ENCODE assay signal across 2 cellular contexts in the genomic region with DNA sequence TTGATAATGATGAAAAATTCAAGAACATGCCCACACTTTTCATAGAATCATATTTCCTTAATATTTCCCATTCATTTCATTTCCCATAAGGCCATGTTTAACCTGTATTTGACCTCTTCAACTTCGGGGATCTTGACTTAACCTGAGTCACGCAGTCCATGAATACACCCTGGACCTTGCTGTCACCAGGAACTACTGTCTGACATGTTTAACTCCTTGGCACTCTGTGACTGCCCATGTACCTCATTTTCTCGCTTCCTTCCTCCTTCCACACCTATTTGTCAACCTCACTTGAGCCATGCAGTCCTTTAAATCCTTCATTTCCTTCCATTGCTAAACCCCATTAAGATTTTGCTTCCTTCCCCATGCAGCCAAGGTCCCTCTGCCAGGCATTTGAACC.
TF ChIP-seq lines count a peak whose summit lies in the region.

No MANE protein-coding gene starts in this region.

TF ChIP-seq in liver, 16 proteins besides CTCF, POLR2A, EP300 and RAD21:
- no peak for TF ChIP-seq NR2F2 (IDR thresholded peaks at IDR 0.05)

TF ChIP-seq in HepG2, 621 proteins besides CTCF, POLR2A, EP300 and RAD21:
- TF ChIP-seq KLF12 (CRISPR knock-in tag; IDR thresholded peaks at IDR 0.05; ENCODE audit: borderline replicate concordance) (no peak), NR2F2 (IDR thresholded peaks at IDR 0.05; ENCODE audit: borderline replicate concordance, low read depth) (no peak), MAF1 (CRISPR knock-in tag; IDR thresholded peaks at IDR 0.05; ENCODE audit: borderline replicate concordance) (no peak), ASH2L (IDR thresholded peaks at IDR 0.05; ENCODE audit: insufficient read length, low read depth, low read length) (no peak), HNRNPL (IDR thresholded peaks at IDR 0.05; ENCODE audit: low read depth, low read length) (no peak), CBX2 (IDR thresholded peaks at IDR 0.05; ENCODE audit: low read depth, low read length) (no peak), CBX2 (CRISPR knock-in tag; IDR thresholded peaks at IDR 0.05; ENCODE audit: low read depth) (no peak), NR1H2 (CRISPR knock-in tag; IDR thresholded peaks at IDR 0.05; ENCODE audit: borderline replicate concordance, low read depth) (no peak), MTA1 (CRISPR knock-in tag; IDR thresholded peaks at IDR 0.05; ENCODE audit: borderline replicate concordance) (no peak), SP4 (CRISPR knock-in tag; IDR thresholded peaks at IDR 0.05) (no peak), ZNF441 (CRISPR knock-in tag; IDR thresholded peaks at IDR 0.05; ENCODE audit: borderline replicate concordance) (no peak)
- TF ChIP-seq, protein P1, sequence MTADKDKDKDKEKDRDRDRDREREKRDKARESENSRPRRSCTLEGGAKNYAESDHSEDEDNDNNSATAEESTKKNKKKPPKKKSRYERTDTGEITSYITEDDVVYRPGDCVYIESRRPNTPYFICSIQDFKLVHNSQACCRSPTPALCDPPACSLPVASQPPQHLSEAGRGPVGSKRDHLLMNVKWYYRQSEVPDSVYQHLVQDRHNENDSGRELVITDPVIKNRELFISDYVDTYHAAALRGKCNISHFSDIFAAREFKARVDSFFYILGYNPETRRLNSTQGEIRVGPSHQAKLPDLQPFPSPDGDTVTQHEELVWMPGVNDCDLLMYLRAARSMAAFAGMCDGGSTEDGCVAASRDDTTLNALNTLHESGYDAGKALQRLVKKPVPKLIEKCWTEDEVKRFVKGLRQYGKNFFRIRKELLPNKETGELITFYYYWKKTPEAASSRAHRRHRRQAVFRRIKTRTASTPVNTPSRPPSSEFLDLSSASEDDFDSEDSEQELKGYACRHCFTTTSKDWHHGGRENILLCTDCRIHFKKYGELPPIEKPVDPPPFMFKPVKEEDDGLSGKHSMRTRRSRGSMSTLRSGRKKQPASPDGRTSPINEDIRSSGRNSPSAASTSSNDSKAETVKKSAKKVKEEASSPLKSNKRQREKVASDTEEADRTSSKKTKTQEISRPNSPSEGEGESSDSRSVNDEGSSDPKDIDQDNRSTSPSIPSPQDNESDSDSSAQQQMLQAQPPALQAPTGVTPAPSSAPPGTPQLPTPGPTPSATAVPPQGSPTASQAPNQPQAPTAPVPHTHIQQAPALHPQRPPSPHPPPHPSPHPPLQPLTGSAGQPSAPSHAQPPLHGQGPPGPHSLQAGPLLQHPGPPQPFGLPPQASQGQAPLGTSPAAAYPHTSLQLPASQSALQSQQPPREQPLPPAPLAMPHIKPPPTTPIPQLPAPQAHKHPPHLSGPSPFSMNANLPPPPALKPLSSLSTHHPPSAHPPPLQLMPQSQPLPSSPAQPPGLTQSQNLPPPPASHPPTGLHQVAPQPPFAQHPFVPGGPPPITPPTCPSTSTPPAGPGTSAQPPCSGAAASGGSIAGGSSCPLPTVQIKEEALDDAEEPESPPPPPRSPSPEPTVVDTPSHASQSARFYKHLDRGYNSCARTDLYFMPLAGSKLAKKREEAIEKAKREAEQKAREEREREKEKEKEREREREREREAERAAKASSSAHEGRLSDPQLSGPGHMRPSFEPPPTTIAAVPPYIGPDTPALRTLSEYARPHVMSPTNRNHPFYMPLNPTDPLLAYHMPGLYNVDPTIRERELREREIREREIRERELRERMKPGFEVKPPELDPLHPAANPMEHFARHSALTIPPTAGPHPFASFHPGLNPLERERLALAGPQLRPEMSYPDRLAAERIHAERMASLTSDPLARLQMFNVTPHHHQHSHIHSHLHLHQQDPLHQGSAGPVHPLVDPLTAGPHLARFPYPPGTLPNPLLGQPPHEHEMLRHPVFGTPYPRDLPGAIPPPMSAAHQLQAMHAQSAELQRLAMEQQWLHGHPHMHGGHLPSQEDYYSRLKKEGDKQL (CRISPR knock-in tag; IDR thresholded peaks at IDR 0.05; ENCODE audit: low read depth): no peak
- TF ChIP-seq, protein P2, sequence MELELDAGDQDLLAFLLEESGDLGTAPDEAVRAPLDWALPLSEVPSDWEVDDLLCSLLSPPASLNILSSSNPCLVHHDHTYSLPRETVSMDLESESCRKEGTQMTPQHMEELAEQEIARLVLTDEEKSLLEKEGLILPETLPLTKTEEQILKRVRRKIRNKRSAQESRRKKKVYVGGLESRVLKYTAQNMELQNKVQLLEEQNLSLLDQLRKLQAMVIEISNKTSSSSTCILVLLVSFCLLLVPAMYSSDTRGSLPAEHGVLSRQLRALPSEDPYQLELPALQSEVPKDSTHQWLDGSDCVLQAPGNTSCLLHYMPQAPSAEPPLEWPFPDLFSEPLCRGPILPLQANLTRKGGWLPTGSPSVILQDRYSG (CRISPR knock-in tag; IDR thresholded peaks at IDR 0.05): no peak
- TF ChIP-seq, protein P3, sequence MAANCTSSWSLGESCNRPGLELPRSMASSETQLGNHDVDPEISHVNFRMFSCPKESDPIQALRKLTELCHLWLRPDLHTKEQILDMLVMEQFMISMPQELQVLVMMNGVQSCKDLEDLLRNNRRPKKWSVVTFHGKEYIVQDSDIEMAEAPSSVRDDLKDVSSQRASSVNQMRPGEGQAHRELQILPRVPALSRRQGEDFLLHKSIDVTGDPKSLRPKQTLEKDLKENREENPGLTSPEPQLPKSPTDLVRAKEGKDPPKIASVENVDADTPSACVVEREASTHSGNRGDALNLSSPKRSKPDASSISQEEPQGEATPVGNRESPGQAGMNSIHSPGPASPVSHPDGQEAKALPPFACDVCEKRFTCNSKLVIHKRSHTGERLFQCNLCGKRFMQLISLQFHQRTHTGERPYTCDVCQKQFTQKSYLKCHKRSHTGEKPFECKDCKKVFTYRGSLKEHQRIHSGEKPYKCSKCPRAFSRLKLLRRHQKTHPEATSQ (CRISPR knock-in tag; IDR thresholded peaks at IDR 0.05; ENCODE audit: borderline replicate concordance): no peak
- TF ChIP-seq, protein P4, sequence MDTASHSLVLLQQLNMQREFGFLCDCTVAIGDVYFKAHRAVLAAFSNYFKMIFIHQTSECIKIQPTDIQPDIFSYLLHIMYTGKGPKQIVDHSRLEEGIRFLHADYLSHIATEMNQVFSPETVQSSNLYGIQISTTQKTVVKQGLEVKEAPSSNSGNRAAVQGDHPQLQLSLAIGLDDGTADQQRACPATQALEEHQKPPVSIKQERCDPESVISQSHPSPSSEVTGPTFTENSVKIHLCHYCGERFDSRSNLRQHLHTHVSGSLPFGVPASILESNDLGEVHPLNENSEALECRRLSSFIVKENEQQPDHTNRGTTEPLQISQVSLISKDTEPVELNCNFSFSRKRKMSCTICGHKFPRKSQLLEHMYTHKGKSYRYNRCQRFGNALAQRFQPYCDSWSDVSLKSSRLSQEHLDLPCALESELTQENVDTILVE (CRISPR knock-in tag; IDR thresholded peaks at IDR 0.05): no peak
